ENCODE assay signal across 18 cellular contexts in the genomic region with DNA sequence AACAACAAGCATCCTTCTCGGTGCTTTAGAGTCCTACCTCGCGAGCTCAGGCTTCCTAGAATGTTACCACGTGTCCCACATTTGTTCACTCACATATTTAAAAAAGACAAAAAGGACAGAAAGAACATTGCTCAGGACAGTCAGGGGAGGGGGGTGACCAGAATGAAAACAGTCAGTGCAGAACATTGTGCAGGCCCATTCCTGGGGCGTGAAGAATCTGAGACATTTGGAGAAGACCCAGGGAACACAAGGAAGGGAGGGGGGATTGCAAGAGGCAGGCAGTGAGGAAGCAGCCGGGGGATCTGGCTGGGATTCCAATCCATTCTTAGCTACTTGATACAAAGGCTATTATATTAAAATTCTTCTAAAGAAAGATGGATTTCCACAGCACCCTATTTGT.
DNase-seq lines count a peak whose midpoint lies in the region; ATAC-seq and TF ChIP-seq lines count a peak whose summit lies in the region.
"Had no signal": no experiment of that assay in that cellular context is flagged by ENCODE, and none has a peak within 500 bp of the region (broad histone marks: within the 10 kb centered on the region; RNA-seq: fewer than 3 reads in every experiment).

No MANE protein-coding gene starts in this region.

- DNase-seq in AG04449 (ENCODE audit: low read depth, low spot score) (peak; percentile 28), fibroblast of pulmonary artery (ENCODE audit: low read depth) (peak; percentile 54), mucosa of gallbladder (ENCODE audit: low spot score) (peak; percentile 52), SK-N-DZ (ENCODE audit: low spot score) (no peak), GM19238 (ENCODE audit: insufficient read length, low spot score) (no peak), NCI-H345 treated with DMSO at 0.1 percent for 48 hours (lab: John Stamatoyannopoulos, UW; ENCODE audit: unreplicated experiment) (no peak), NCI-H82 (lab: John Stamatoyannopoulos, UW) (no peak)
- DNase-seq: activated CD8-positive, alpha-beta T cell treated with anti-CD3 and anti-CD28 coated beads for 36 hours; CD4-positive, alpha-beta memory T cell; DND-41; HCEC 1CT; NCI-H2081; NCI-H526 treated with DMSO at 0.1 percent for 48 hours; PC-3; stimulated activated CD4-positive, alpha-beta T cell treated with anti-CD3 and anti-CD28 coated beads, Interleukin-4, amount 100 ng/mL, for 1 hour had no signal

- POLR2A ChIA-PET in AG04449 (lab: Yijun Ruan, JAX): interaction anchor here (1.4 kb wide), 1 partner anchor 270 kb away, joined by 3 read pairs; no protein-coding TSS in a partner anchor

- TF ChIP-seq CTCF in AG04449 (IDR thresholded peaks at IDR 0.05; ENCODE audit: insufficient read depth, low read length, missing control alignments): no peak
- TF ChIP-seq CTCF in fibroblast of pulmonary artery (IDR thresholded peaks at IDR 0.05; ENCODE audit: low read length, missing control alignments): no peak

- CTCF ChIA-PET in AG04449 (lab: Yijun Ruan, JAX): no interaction called here

- peak; percentile 88 for ATAC-seq in SK-N-SH treated with all-trans-retinoic acid at 6 μM for 48 hours
- ATAC-seq: activated CD8-positive, alpha-beta T cell treated with anti-CD3 and anti-CD28 coated beads for 36 hours; PC-3 had no signal

- H3K4me3 ChIP-seq in AG04449 (ENCODE audit: low read depth, low read length) (no peak overlapping the region), fibroblast of pulmonary artery (replicated peaks; ENCODE audit: low read depth, low read length) (no peak overlapping the region)
- H3K4me3 ChIP-seq: coronary artery, thoracic aorta had no signal

TF ChIP-seq in SK-N-SH treated with all-trans-retinoic acid at 6 μM for 48 hours, 23 proteins besides CTCF, POLR2A, EP300 and RAD21:
- TF ChIP-seq ZC3H10 (CRISPR knock-in tag; IDR thresholded peaks at IDR 0.05): no peak
- TF ChIP-seq PPARA (CRISPR knock-in tag; IDR thresholded peaks at IDR 0.05; ENCODE audit: borderline replicate concordance): no peak
- TF ChIP-seq GLIS3 (CRISPR knock-in tag; IDR thresholded peaks at IDR 0.05): no peak

Comparison
In these comparisons a context has a peak if more than half of its experiments do, and no peak if none do; other contexts are left out.
1. DNase-seq: peak in AG04449 (single experiment), fibroblast of pulmonary artery (single experiment) and mucosa of gallbladder (single experiment); none in SK-N-DZ (single experiment), GM19238 (single experiment), NCI-H345 treated with DMSO at 0.1 percent for 48 hours (single experiment) and NCI-H82 (single experiment).